Comparison of ENCODE assay signal across 8 cellular contexts in genomic region chr3:123068227-123069020, GRCh38. TPM values are rescaled to one million over a fixed set of nuclear protein-coding genes. Genes with fewer than 3 reads are reported as not detected.
A peak's percentile ranks its signal among the peaks of the same experiment; 100 is the strongest.
DNase-seq lines count a peak whose midpoint lies in the region; ATAC-seq and TF ChIP-seq lines count a peak whose summit lies in the region.

No MANE protein-coding gene starts in this region.

- peak overlapping the region; percentile 97 for H3K27ac ChIP-seq in C4-2B
- H3K27ac ChIP-seq in KOPT-K1 (ENCODE audit: low read depth, low read length, poor library complexity, severe bottlenecking): peak overlapping the region; percentile 53
- H3K27ac ChIP-seq in mammary epithelial cell (ENCODE audit: insufficient read depth, low read depth, low read length): no peak overlapping the region
- no peak overlapping the region for H3K27ac ChIP-seq in muscle layer of colon (ENCODE audit: low read depth, low read length)

- no peaks in the 10 kb centered on the region for H3K36me3 ChIP-seq in KOPT-K1 (ENCODE audit: insufficient read depth, low read length)
- no peaks in the 10 kb centered on the region for H3K36me3 ChIP-seq in mammary epithelial cell (ENCODE audit: insufficient read depth, low read length)
- no peaks in the 10 kb centered on the region for H3K36me3 ChIP-seq in muscle layer of colon (ENCODE audit: insufficient read depth, low read length)

- H3K4me3 ChIP-seq in mammary epithelial cell (replicated peaks in 1 of 3; ENCODE audit: insufficient read depth in 1 of 3, low read depth in 2 of 3, low read length in 3 of 3) (peak overlapping the region; percentile 86 to 97 (median 92)), muscle layer of colon (ENCODE audit: low read depth in 1 of 2, low read length in 2 of 2) (peak overlapping the region; percentile 77 to 96)

- ATAC-seq in HG03354 (IDR thresholded peaks at IDR 0.05; ENCODE audit: poor library complexity, severe bottlenecking, unreplicated experiment) (no peak), GM21717 (IDR thresholded peaks at IDR 0.05; ENCODE audit: unreplicated experiment) (no peak), HG02840 (IDR thresholded peaks at IDR 0.05; ENCODE audit: low FRiP score, unreplicated experiment) (no peak), GM19035 (IDR thresholded peaks at IDR 0.05; ENCODE audit: unreplicated experiment) (no peak)

- H3K9ac ChIP-seq in mammary epithelial cell (ENCODE audit: insufficient read depth, low read length) (peak overlapping the region; percentile 68), muscle layer of colon (ENCODE audit: low read length) (peak overlapping the region; percentile 18)

- CTCF ChIA-PET in mammary epithelial cell (lab: Charles Lee; ENCODE audit: low non-redundant PET): interaction anchor here (0.6 kb wide), 1 partner anchor 835 kb away, joined by 3 read pairs; no protein-coding TSS in a partner anchor

- 88% methylated on average over 11 of the region's 13 CpGs for WGBS in mammary epithelial cell (ENCODE audit: low coverage, missing lambda C conversion rate)

- peaks cover 64% of the 10 kb centered on the region for H3K79me2 ChIP-seq in mammary epithelial cell (ENCODE audit: insufficient read depth, low read length)

- H3K4me1 ChIP-seq in mammary epithelial cell (ENCODE audit: insufficient read depth, low read length) (peaks cover 27% of the 10 kb centered on the region), muscle layer of colon (ENCODE audit: insufficient read depth, low read length) (peaks cover 51% of the 10 kb centered on the region)

- H3K4me2 ChIP-seq in mammary epithelial cell (ENCODE audit: insufficient read depth, low read depth, low read length): peak overlapping the region; percentile 95

- peak overlapping the region; percentile 80 for H2AFZ ChIP-seq in mammary epithelial cell (ENCODE audit: low read depth, low read length)

- H3K9me3 ChIP-seq in KOPT-K1 (ENCODE audit: insufficient read depth, low read length, poor library complexity, severe bottlenecking) (no peaks in the 10 kb centered on the region), mammary epithelial cell (replicated peaks; ENCODE audit: insufficient read depth, low read length) (no peaks in the 10 kb centered on the region), muscle layer of colon (ENCODE audit: low read length) (no peaks in the 10 kb centered on the region)

- TF ChIP-seq CTCF in C4-2B (conservative IDR thresholded peaks at IDR 0.05) (no peak), mammary epithelial cell (conservative IDR thresholded peaks at IDR 0.05 in 1 of 2, IDR thresholded peaks at IDR 0.05 in 1 of 2; ENCODE audit: extremely low read depth in 1 of 2, insufficient read depth in 1 of 2, low read depth in 1 of 2, low read length in 2 of 2) (no peak)

- no peaks in the 10 kb centered on the region for H4K20me1 ChIP-seq in mammary epithelial cell (ENCODE audit: insufficient read depth, low read length)

- no peak for DNase-seq in mammary epithelial cell

- TSS peak; percentile 18 for BruUV-seq in mammary epithelial cell (replicated peaks; lab: Mats Ljungman, UMichigan)

- in situ Hi-C loops in mammary epithelial cell (cut with MboI; ENCODE audit: low sequenced_read_pairs in 2 of 2): no loop called here

- no peaks in the 10 kb centered on the region for H3K27me3 ChIP-seq in mammary epithelial cell (ENCODE audit: insufficient read depth, low read length)
- no peaks in the 10 kb centered on the region for H3K27me3 ChIP-seq in muscle layer of colon (ENCODE audit: control insufficient read depth in 1 of 2, insufficient read depth in 2 of 2, low read length in 2 of 2)

- intact Hi-C loops in mammary epithelial cell (cut with micrococcal nuclease): no loop called here

- dilution Hi-C loops in mammary epithelial cell (cut with HindIII; ENCODE audit: low sequenced_read_pairs): no loop called here

RNA-seq across cellular contexts. Expression of gene PDIA5, which starts 1.6 kb away (rescaled TPM):
- total RNA-seq in mammary epithelial cell: 10 to 100 TPM; 13.5 to 36.6 TPM
- polyA plus RNA-seq in mammary epithelial cell: 28.0 TPM
- 28.3 TPM for polyA minus RNA-seq in mammary epithelial cell

RNA-seq across cellular contexts. Expression of gene SEMA5B, which starts 40.9 kb away (rescaled TPM):
- total RNA-seq in mammary epithelial cell: 1 to 10 TPM in 1 of 2 donors, under 1 TPM in 1; 0.33 to 1.1 TPM
- 0.11 TPM for polyA plus RNA-seq in mammary epithelial cell
- not detected for polyA minus RNA-seq in mammary epithelial cell

Comparison
In these comparisons a context has a peak if more than half of its experiments do, and no peak if none do; other contexts are left out.
1. H3K27ac ChIP-seq: peak in C4-2B (single experiment) and KOPT-K1 (single experiment); none in mammary epithelial cell (single experiment) and muscle layer of colon (single experiment).